Comparison of ENCODE assay signal across 18 cellular contexts in the genomic region with DNA sequence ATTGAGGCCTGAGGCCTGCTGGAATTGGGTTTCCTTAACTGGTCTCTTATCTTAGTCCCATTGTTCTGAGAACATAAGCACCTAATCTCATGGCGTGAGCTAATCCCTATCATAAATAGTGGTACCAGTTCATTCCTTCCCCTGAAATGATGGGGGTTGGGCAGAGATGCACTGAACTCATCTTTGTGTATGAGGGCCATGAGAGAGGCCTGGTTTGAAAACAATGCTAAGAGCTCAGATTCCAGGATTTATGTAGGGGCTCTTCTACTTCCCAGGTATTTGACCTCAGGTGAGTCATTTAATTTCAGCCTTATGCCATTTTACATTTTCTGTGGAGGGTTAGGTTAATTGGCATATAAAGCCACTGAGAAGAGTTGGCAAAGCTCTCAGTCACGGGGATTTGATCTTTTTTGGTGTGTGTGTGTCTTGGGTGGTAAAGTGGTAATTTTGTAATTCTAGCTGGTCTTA. TPM values are rescaled to one million over a fixed set of nuclear protein-coding genes. Genes with fewer than 3 reads are reported as not detected.
A peak's percentile ranks its signal among the peaks of the same experiment; 100 is the strongest.
DNase-seq lines count a peak whose midpoint lies in the region; ATAC-seq and TF ChIP-seq lines count a peak whose summit lies in the region.
"Had no signal": no experiment of that assay in that cellular context is flagged by ENCODE, and none has a peak within 500 bp of the region (broad histone marks: within the 10 kb centered on the region; RNA-seq: fewer than 3 reads in every experiment).

No MANE protein-coding gene starts in this region.

- peaks cover 48% of the 10 kb centered on the region for H3K36me3 ChIP-seq in endodermal cell (ENCODE audit: control insufficient read depth, insufficient read depth, low read length)

- peaks cover 50% of the 10 kb centered on the region for H3K36me3 Mint-ChIP-seq in stimulated activated naive CD8-positive, alpha-beta T cell treated with anti-CD3 and anti-CD28 coated beads, Interleukin-15, Interleukin-2, amounts not matched to agents 100 ng/mL and 50 ng/mL, for 24 hours (ENCODE audit: low read depth)
- H3K36me3 Mint-ChIP-seq in endodermal cell (ENCODE audit: low read depth) (peaks cover 45% of the 10 kb centered on the region), type B pancreatic cell (peaks cover 17% of the 10 kb centered on the region)

- no peaks in the 10 kb centered on the region for H3K9me3 Mint-ChIP-seq in stimulated activated naive CD8-positive, alpha-beta T cell treated with anti-CD3 and anti-CD28 coated beads, Interleukin-15, Interleukin-2, amounts not matched to agents 100 ng/mL and 50 ng/mL, for 24 hours
- peaks cover 73% of the 10 kb centered on the region for H3K9me3 Mint-ChIP-seq in endodermal cell
- no peaks in the 10 kb centered on the region for H3K9me3 Mint-ChIP-seq in type B pancreatic cell

- CTCF ChIA-PET in RWPE1 (lab: Yijun Ruan, JAX) = no interaction called here

- no peaks in the 10 kb centered on the region for H3K27me3 Mint-ChIP-seq in stimulated activated naive CD8-positive, alpha-beta T cell treated with anti-CD3 and anti-CD28 coated beads, Interleukin-15, Interleukin-2, amounts not matched to agents 100 ng/mL and 50 ng/mL, for 24 hours
- H3K27me3 Mint-ChIP-seq in endodermal cell (ENCODE audit: insufficient read depth) (no peaks in the 10 kb centered on the region), type B pancreatic cell (no peaks in the 10 kb centered on the region)

- H3K9ac ChIP-seq in endodermal cell (ENCODE audit: extremely low read depth, low read length, poor library complexity, severe bottlenecking) = no peak overlapping the region

- POLR2A ChIA-PET in RWPE1 (lab: Yijun Ruan, JAX; ENCODE audit: low non-redundant PET) = interaction anchor here (0.6 to 0.7 kb wide), 2 partner anchors 20 to 39 kb away, joined by 3 to 6 read pairs; no protein-coding TSS in a partner anchor

- H3K4me1 Mint-ChIP-seq in stimulated activated naive CD8-positive, alpha-beta T cell treated with anti-CD3 and anti-CD28 coated beads, Interleukin-15, Interleukin-2, amounts not matched to agents 100 ng/mL and 50 ng/mL, for 24 hours (ENCODE audit: low read depth) = peaks cover 32% of the 10 kb centered on the region
- H3K4me1 Mint-ChIP-seq in endodermal cell = peaks cover 14% of the 10 kb centered on the region
- no peaks in the 10 kb centered on the region for H3K4me1 Mint-ChIP-seq in type B pancreatic cell (ENCODE audit: unreplicated experiment)

- DNase-seq in stimulated activated naive CD8-positive, alpha-beta T cell treated with anti-CD3 and anti-CD28 coated beads, Interleukin-15, Interleukin-2, amounts not matched to agents 100 U/mL and 50 U/mL, for 24 hours = no peak
- DNase-seq in RWPE1 (ENCODE audit: low spot score) (no peak), endodermal cell (peak; percentile 47), type B pancreatic cell (ENCODE audit: extremely low spot score, unreplicated experiment) (no peak), amygdala (lab: John Stamatoyannopoulos, UW) (no peak), anterior cingulate cortex (lab: John Stamatoyannopoulos, UW) (no peak)
- DNase-seq: activated CD8-positive, alpha-beta memory T cell treated with anti-CD3 and anti-CD28 coated beads, Interleukin-2, amount 50 U/mL, for 4 hours; adrenal gland; cortex of kidney; hypothalamus; MM.1S; NCI-H2171 had no signal

- H3K27ac ChIP-seq in RWPE1 = peak overlapping the region; percentile 37
- no peak overlapping the region for H3K27ac ChIP-seq in endodermal cell (ENCODE audit: low read depth, low read length)
- H3K27ac ChIP-seq: adrenal gland, esophagus muscularis mucosa, tibial nerve, VCaP had no signal

- H3K4me3 ChIP-seq in endodermal cell (ENCODE audit: low read length) = no peak overlapping the region
- H3K4me3 ChIP-seq: adrenal gland, esophagus muscularis mucosa, tibial nerve had no signal

- ATAC-seq in stimulated activated naive CD8-positive, alpha-beta T cell treated with anti-CD3 and anti-CD28 coated beads, Interleukin-15, Interleukin-2, amounts not matched to agents 100 U/mL and 50 U/mL, for 24 hours = no peak
- ATAC-seq in HG03469 (IDR thresholded peaks at IDR 0.05; ENCODE audit: unreplicated experiment) = no peak

- H3K27me3 ChIP-seq in endodermal cell (ENCODE audit: control insufficient read depth, insufficient read depth, low read length, poor library complexity, severe bottlenecking) = no peaks in the 10 kb centered on the region
- H3K27me3 ChIP-seq: adrenal gland, esophagus muscularis mucosa, tibial nerve had no signal

- peak overlapping the region; percentile 29 for H3K27ac Mint-ChIP-seq in stimulated activated naive CD8-positive, alpha-beta T cell treated with anti-CD3 and anti-CD28 coated beads, Interleukin-15, Interleukin-2, amounts not matched to agents 100 ng/mL and 50 ng/mL, for 24 hours
- H3K27ac Mint-ChIP-seq in endodermal cell = peak overlapping the region; percentile 73
- H3K27ac Mint-ChIP-seq in type B pancreatic cell = no peak overlapping the region

- H3K4me3 Mint-ChIP-seq in stimulated activated naive CD8-positive, alpha-beta T cell treated with anti-CD3 and anti-CD28 coated beads, Interleukin-15, Interleukin-2, amounts not matched to agents 100 ng/mL and 50 ng/mL, for 24 hours = no peak overlapping the region
- H3K4me3 Mint-ChIP-seq in endodermal cell (peak overlapping the region; percentile 28), type B pancreatic cell (peak overlapping the region; percentile 12)
- H3K4me3 Mint-ChIP-seq: CD14-positive monocyte had no signal

- no peak for TF ChIP-seq CTCF in RWPE1 (conservative IDR thresholded peaks at IDR 0.05; ENCODE audit: low read depth)
- TF ChIP-seq CTCF in endodermal cell (conservative IDR thresholded peaks at IDR 0.05) = no peak
- no peak for TF ChIP-seq CTCF in type B pancreatic cell (conservative IDR thresholded peaks at IDR 0.05)

- H3K4me1 ChIP-seq in endodermal cell (ENCODE audit: control insufficient read depth, insufficient read depth, low read length) = peaks cover 6% of the 10 kb centered on the region

- 55% methylated on average over 2 of the region's 2 CpGs; no CpG with 5 or more reads in 1 of the 2 experiments for WGBS in endodermal cell (ENCODE audit: insufficient coverage in 1 of 2, insufficient read length in 1 of 2), 2 experiments

- no peaks in the 10 kb centered on the region for H3K9me3 ChIP-seq in endodermal cell (ENCODE audit: control insufficient read depth, low read length)
- H3K9me3 ChIP-seq: adrenal gland, esophagus muscularis mucosa, tibial nerve had no signal

RNA-seq across cellular contexts. Expression of a gene that starts 4.4 kb away (rescaled TPM):
- total RNA-seq in endodermal cell (100 to 1,000 TPM; 183 to 189 TPM), type B pancreatic cell (ENCODE audit: low replicate concordance) (131 and 178 TPM in 2 replicates)
- 217 TPM for polyA plus RNA-seq in endodermal cell (2013, experiment 1 of 2)
- polyA plus RNA-seq in endodermal cell (2013, experiment 2 of 2) = 195 TPM

RNA-seq across cellular contexts. Expression of a gene that starts 18.6 kb away (rescaled TPM):
- 10 to 100 TPM; 51.3 to 51.9 TPM for total RNA-seq in endodermal cell
- 59.1 TPM for polyA plus RNA-seq in endodermal cell (2013, experiment 1 of 2)
- 60.3 TPM for polyA plus RNA-seq in endodermal cell (2013, experiment 2 of 2)
- total RNA-seq in type B pancreatic cell (ENCODE audit: low replicate concordance) = 80.2 and 96.1 TPM in 2 replicates

RNA-seq across cellular contexts. Expression of a gene that starts 39.2 kb away (rescaled TPM):
- total RNA-seq in endodermal cell (1 to 10 TPM; 7.0 to 7.6 TPM), type B pancreatic cell (ENCODE audit: low replicate concordance) (10.6 and 12.8 TPM in 2 replicates)
- 7.3 TPM for polyA plus RNA-seq in endodermal cell (2013, experiment 1 of 2)
- 6.5 TPM for polyA plus RNA-seq in endodermal cell (2013, experiment 2 of 2)

RNA-seq across cellular contexts. Expression of a gene that starts 57.1 kb away (rescaled TPM):
- total RNA-seq in endodermal cell (100 to 1,000 TPM; 105 to 119 TPM), type B pancreatic cell (ENCODE audit: low replicate concordance) (79.8 and 95.9 TPM in 2 replicates)
- 155 TPM for polyA plus RNA-seq in endodermal cell (2013, experiment 1 of 2)
- polyA plus RNA-seq in endodermal cell (2013, experiment 2 of 2) = 164 TPM
